ENCODE assay signal across 17 cellular contexts in genomic region chr2:159165065-159165464, GRCh38.
"Had no signal": no experiment of that assay in that cellular context is flagged by ENCODE, and none has a peak within 500 bp of the region (broad histone marks: within the 10 kb centered on the region; RNA-seq: fewer than 3 reads in every experiment).

No MANE protein-coding gene starts in this region.

- H3K36me3 Mint-ChIP-seq: activated naive CD8-positive, alpha-beta T cell; naive thymus-derived CD4-positive, alpha-beta T cell; stimulated activated memory B cell treated with anti-CD40 and anti-IgM and Interleukin-4, amounts not matched to agents 10 μg/mL and 1 μg/mL and 100 μg/mL, for 72 hours; WTC11 had no signal

- ATAC-seq: activated CD4-positive, alpha-beta T cell treated with anti-CD3 and anti-CD28 coated beads for 36 hours; mucosa of descending colon; naive thymus-derived CD4-positive, alpha-beta T cell; stimulated activated memory B cell treated with anti-CD40 and anti-IgM and Interleukin-4, amounts not matched to agents 10 μg/mL and 1 μg/mL and 100 μg/mL, for 72 hours; WTC11 had no signal

- H3K4me3 ChIP-seq: dorsolateral prefrontal cortex, mucosa of descending colon, ovary, sigmoid colon, spleen, thoracic aorta had no signal

- H3K36me3 ChIP-seq: ovary, spleen had no signal

- H3K27me3 ChIP-seq: dorsolateral prefrontal cortex, ovary, sigmoid colon, spleen had no signal

- H3K27me3 Mint-ChIP-seq: activated CD4-positive, alpha-beta T cell treated with anti-CD3 and anti-CD28 coated beads for 36 hours; activated naive CD8-positive, alpha-beta T cell; naive thymus-derived CD4-positive, alpha-beta T cell; stimulated activated memory B cell treated with anti-CD40 and anti-IgM and Interleukin-4, amounts not matched to agents 10 μg/mL and 1 μg/mL and 100 μg/mL, for 72 hours had no signal

- H3K9me3 Mint-ChIP-seq: endodermal cell; naive thymus-derived CD4-positive, alpha-beta T cell; stimulated activated memory B cell treated with anti-CD40 and anti-IgM and Interleukin-4, amounts not matched to agents 10 μg/mL and 1 μg/mL and 100 μg/mL, for 72 hours had no signal

- H3K4me3 Mint-ChIP-seq: activated CD4-positive, alpha-beta T cell treated with anti-CD3 and anti-CD28 coated beads for 36 hours; activated naive CD8-positive, alpha-beta T cell; endodermal cell; naive thymus-derived CD4-positive, alpha-beta T cell; stimulated activated memory B cell treated with anti-CD40 and anti-IgM and Interleukin-4, amounts not matched to agents 10 μg/mL and 1 μg/mL and 100 μg/mL, for 72 hours; WTC11 had no signal

- H3K27ac Mint-ChIP-seq: activated CD4-positive, alpha-beta T cell treated with anti-CD3 and anti-CD28 coated beads for 36 hours; activated naive CD8-positive, alpha-beta T cell; endodermal cell; stimulated activated memory B cell treated with anti-CD40 and anti-IgM and Interleukin-4, amounts not matched to agents 10 μg/mL and 1 μg/mL and 100 μg/mL, for 72 hours; WTC11 had no signal

- H3K9me3 ChIP-seq: mucosa of descending colon, ovary, sigmoid colon, spleen, thoracic aorta had no signal

- H3K27ac ChIP-seq: dorsolateral prefrontal cortex, epithelial cell of prostate, ovary, sigmoid colon, spleen, thoracic aorta had no signal

- H3K4me1 Mint-ChIP-seq: endodermal cell; stimulated activated memory B cell treated with anti-CD40 and anti-IgM and Interleukin-4, amounts not matched to agents 10 μg/mL and 1 μg/mL and 100 μg/mL, for 72 hours; WTC11 had no signal

- DNase-seq: activated CD4-positive, alpha-beta T cell treated with anti-CD3 and anti-CD28 coated beads for 36 hours; activated CD4-positive, alpha-beta T cell treated with anti-CD3 and anti-CD28 coated beads, Interleukin-2, amount 50 U/mL, for 48 hours; dorsolateral prefrontal cortex; foreskin fibroblast; hypothalamus; mucosa of descending colon; naive thymus-derived CD4-positive, alpha-beta T cell; ovary; sigmoid colon; spleen; stimulated activated CD4-positive, alpha-beta T cell treated with anti-CD3 and anti-CD28 coated beads, Interleukin-4, amount 100 ng/mL, for 4 hours had no signal
